ENCODE assay signal across 27 cellular contexts in the genomic region with DNA sequence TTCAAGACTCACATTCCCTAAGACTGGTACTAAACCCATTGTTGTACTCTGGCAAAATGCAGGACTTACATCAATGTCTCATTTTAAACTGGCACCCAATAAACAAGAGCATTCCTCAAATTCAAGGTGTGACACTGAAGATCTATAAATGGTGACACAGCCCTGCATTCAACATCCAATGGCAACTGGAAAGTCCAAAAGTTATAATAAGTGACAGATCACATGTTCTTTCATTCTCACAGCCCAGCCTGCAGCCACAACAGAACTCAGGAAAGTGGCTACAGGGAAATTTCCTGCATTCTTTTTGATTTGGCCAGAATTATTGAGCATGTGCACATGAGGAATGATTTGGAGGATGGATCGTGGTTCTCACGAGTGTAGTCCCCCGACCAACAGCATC.
"Had no signal": no experiment of that assay in that cellular context is flagged by ENCODE, and none has a peak within 500 bp of the region (broad histone marks: within the 10 kb centered on the region; RNA-seq: fewer than 3 reads in every experiment).

No MANE protein-coding gene starts in this region.

- H3K4me2 ChIP-seq: neural progenitor cell had no signal

- H3K4me3 ChIP-seq: heart left ventricle, left lung, lower lobe of right lung, neural progenitor cell, psoas muscle, right atrium auricular region, right lobe of liver, skin epidermis, spleen, tibial nerve, upper lobe of right lung had no signal

- H3K9me3 Mint-ChIP-seq: naive B cell; natural killer cell; nephron progenitor cell; neural progenitor cell; stimulated activated effector memory CD8-positive, alpha-beta T cell treated with anti-CD3 and anti-CD28 coated beads, Interleukin-12 subunit alpha, Interleukin-12 subunit beta, amount 100 ng/mL, for 72 hours; stimulated activated naive CD8-positive, alpha-beta T cell treated with anti-CD3 and anti-CD28 coated beads, Interleukin-15, amount 100 ng/mL, for 72 hours had no signal

- H3K9ac ChIP-seq: neural progenitor cell, parathyroid adenoma had no signal

- DNase-seq: heart left ventricle; hypothalamus; islet precursor cell; left cardiac atrium; left lung; lower lobe of right lung; mammary epithelial cell; mesenchymal stem cell; naive B cell; natural killer cell; nephron progenitor cell; occipital lobe; psoas muscle; spleen; stimulated activated CD4-positive, alpha-beta T cell treated with anti-CD3 and anti-CD28 coated beads, Interleukin-4, amount 100 ng/mL, for 24 hours; stimulated activated naive CD4-positive, alpha-beta T cell; stimulated activated naive CD8-positive, alpha-beta T cell treated with anti-CD3 and anti-CD28 coated beads, Interleukin-15, amount 100 ng/mL, for 72 hours; substantia nigra; upper lobe of right lung had no signal

- H3K27ac ChIP-seq: heart left ventricle, left lung, lower lobe of right lung, neural progenitor cell, neutrophil, parathyroid adenoma, psoas muscle, right atrium auricular region, skin epidermis, spleen, tibial nerve, upper lobe of right lung had no signal

- ATAC-seq: heart left ventricle; left cardiac atrium; left lung; lower lobe of right lung; natural killer cell; psoas muscle; stimulated activated effector memory CD8-positive, alpha-beta T cell treated with anti-CD3 and anti-CD28 coated beads, Interleukin-12 subunit alpha, Interleukin-12 subunit beta, amount 100 ng/mL, for 72 hours; stimulated activated naive CD8-positive, alpha-beta T cell treated with anti-CD3 and anti-CD28 coated beads, Interleukin-15, amount 100 ng/mL, for 72 hours; upper lobe of right lung had no signal

- H3K36me3 ChIP-seq: lower lobe of right lung, neural progenitor cell, right lobe of liver, upper lobe of right lung had no signal

- H3K79me2 ChIP-seq: parathyroid adenoma had no signal

- H2AFZ ChIP-seq: neural progenitor cell, parathyroid adenoma had no signal

- H3K27me3 Mint-ChIP-seq: naive B cell; stimulated activated naive CD8-positive, alpha-beta T cell treated with anti-CD3 and anti-CD28 coated beads, Interleukin-15, amount 100 ng/mL, for 72 hours had no signal

- H3K9me3 ChIP-seq: heart left ventricle, left lung, lower lobe of right lung, neutrophil, psoas muscle, right atrium auricular region, right lobe of liver, spleen, tibial nerve, upper lobe of right lung had no signal

- H3K27ac Mint-ChIP-seq: naive B cell; natural killer cell; nephron progenitor cell; neural progenitor cell; stimulated activated effector memory CD8-positive, alpha-beta T cell treated with anti-CD3 and anti-CD28 coated beads, Interleukin-12 subunit alpha, Interleukin-12 subunit beta, amount 100 ng/mL, for 72 hours; stimulated activated naive CD8-positive, alpha-beta T cell treated with anti-CD3 and anti-CD28 coated beads, Interleukin-15, amount 100 ng/mL, for 72 hours had no signal

- H3K36me3 Mint-ChIP-seq: natural killer cell, neural progenitor cell had no signal

- H3K4me3 Mint-ChIP-seq: naive B cell; natural killer cell; nephron progenitor cell; neural progenitor cell; stimulated activated effector memory CD8-positive, alpha-beta T cell treated with anti-CD3 and anti-CD28 coated beads, Interleukin-12 subunit alpha, Interleukin-12 subunit beta, amount 100 ng/mL, for 72 hours; stimulated activated naive CD8-positive, alpha-beta T cell treated with anti-CD3 and anti-CD28 coated beads, Interleukin-15, amount 100 ng/mL, for 72 hours had no signal

- H3K4me1 Mint-ChIP-seq: natural killer cell; nephron progenitor cell; stimulated activated naive CD8-positive, alpha-beta T cell treated with anti-CD3 and anti-CD28 coated beads, Interleukin-15, amount 100 ng/mL, for 72 hours had no signal

- H3K4me1 ChIP-seq: left lung, lower lobe of right lung, parathyroid adenoma, psoas muscle, right atrium auricular region, spleen, upper lobe of right lung had no signal

- H3K27me3 ChIP-seq: heart left ventricle, left lung, neural progenitor cell, neutrophil, right atrium auricular region, right lobe of liver, spleen, tibial nerve, upper lobe of right lung had no signal
